ENCODE assay signal across 8 cellular contexts in the genomic region with DNA sequence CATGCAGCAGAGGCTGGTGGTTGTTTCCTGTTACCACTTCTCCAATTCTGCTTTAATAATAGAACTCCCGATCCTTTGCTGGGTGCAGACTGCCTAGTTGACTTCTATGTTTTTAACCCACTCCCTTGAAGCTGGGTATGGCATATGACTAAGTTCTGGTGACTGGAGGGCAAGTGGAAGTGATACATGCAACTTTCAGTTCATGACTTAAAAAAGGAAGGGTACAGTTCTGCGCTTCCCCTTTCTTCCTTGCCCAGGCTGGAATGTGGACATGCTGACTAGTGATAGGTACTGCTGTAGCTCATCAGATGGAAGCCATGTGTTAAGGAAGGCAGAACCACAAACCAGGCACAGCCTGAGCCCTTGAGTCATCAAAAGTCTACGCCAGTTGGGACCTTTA. TPM values are rescaled to one million over a fixed set of nuclear protein-coding genes. Genes with fewer than 3 reads are reported as not detected.
DNase-seq lines count a peak whose midpoint lies in the region; ATAC-seq and TF ChIP-seq lines count a peak whose summit lies in the region.

No MANE protein-coding gene starts in this region.

- H3K27ac ChIP-seq in transverse colon: peak overlapping the region; percentile 74 to 84 (median 76)

- no peak for TF ChIP-seq EP300 in transverse colon (IDR thresholded peaks at IDR 0.05; ENCODE audit: low read depth)

- WGBS in transverse colon (ENCODE audit: low coverage in 1 of 2), 2 donors: 53 to 62% methylated on average over 3 of the region's 3 CpGs

- intact Hi-C loops in left ventricle myocardium superior (cut with micrococcal nuclease) (no loop called here), transverse colon (cut with DNase I; ENCODE audit: low total_unique reads) (loop anchor here (10.0 kb wide), 1 partner anchor 1087 kb away; no protein-coding TSS in a partner anchor)

- no peaks in the 10 kb centered on the region for H3K27me3 ChIP-seq in transverse colon

- peak; percentile 58 to 71 for ATAC-seq in activated T-cell treated with anti-CD3 and anti-CD28 coated beads, Interleukin-2, amount 50 U/mL, for 4 hours
- ATAC-seq in left ventricle myocardium superior: peak; percentile 56

- no peaks in the 10 kb centered on the region for H3K9me3 ChIP-seq in transverse colon

- no peaks in the 10 kb centered on the region for H3K9me3 Mint-ChIP-seq in activated T-cell treated with anti-CD3 and anti-CD28 coated beads, Interleukin-2, amount 50 U/mL, for 4 hours
- H3K9me3 Mint-ChIP-seq in activated T-cell treated with anti-CD3 and anti-CD28 coated beads, Interleukin-2, amount 50 U/mL, for 24 hours: no peaks in the 10 kb centered on the region
- H3K9me3 Mint-ChIP-seq in HFFc6: peaks cover 11% of the 10 kb centered on the region

- no peak for DNase-seq in activated T-cell treated with anti-CD3 and anti-CD28 coated beads, Interleukin-2, amount 50 U/mL, for 4 hours
- DNase-seq in activated T-cell treated with anti-CD3 and anti-CD28 coated beads, Interleukin-2, amount 50 U/mL, for 24 hours: no peak
- DNase-seq in NOMO-1 treated with dmso at 0.1 percent for 144 hours (lab: John Stamatoyannopoulos, UW; ENCODE audit: unreplicated experiment) (peak; percentile 99), left ventricle myocardium superior (no peak), transverse colon (no peak), HFFc6 (no peak), NCI-H1694 (lab: John Stamatoyannopoulos, UW) (no peak)
- DNase-seq in stimulated activated CD4-positive, alpha-beta T cell treated with anti-CD3 and anti-CD28 coated beads, Interleukin-2, amount 100 ng/mL, for 24 hours: no peak

- H3K36me3 Mint-ChIP-seq in activated T-cell treated with anti-CD3 and anti-CD28 coated beads, Interleukin-2, amount 50 U/mL, for 4 hours (ENCODE audit: insufficient read depth): peaks cover 3% of the 10 kb centered on the region
- H3K36me3 Mint-ChIP-seq in activated T-cell treated with anti-CD3 and anti-CD28 coated beads, Interleukin-2, amount 50 U/mL, for 24 hours (ENCODE audit: low read depth): peaks cover under 1% of the 10 kb centered on the region
- H3K36me3 Mint-ChIP-seq in HFFc6 (ENCODE audit: low read depth): no peaks in the 10 kb centered on the region

- H3K4me3 Mint-ChIP-seq in activated T-cell treated with anti-CD3 and anti-CD28 coated beads, Interleukin-2, amount 50 U/mL, for 4 hours: no peak overlapping the region
- no peak overlapping the region for H3K4me3 Mint-ChIP-seq in activated T-cell treated with anti-CD3 and anti-CD28 coated beads, Interleukin-2, amount 50 U/mL, for 24 hours
- H3K4me3 Mint-ChIP-seq in HFFc6: no peak overlapping the region

- H3K4me1 ChIP-seq in transverse colon: peaks cover 0 to 33% (median 2%) of the 10 kb centered on the region in 4 donors

- no peak for TF ChIP-seq CTCF in transverse colon (IDR thresholded peaks at IDR 0.05)
- no peak for TF ChIP-seq CTCF in HFFc6 (IDR thresholded peaks at IDR 0.05)

- in situ Hi-C loops in transverse colon (cut with MboI; ENCODE audit: low pct_ligation_motif_present in 1 of 4, low pct_unique_long_range_greater_than_20kb in 1 of 4, low sequenced_read_pairs in 3 of 4): no loop called here

- H3K4me3 ChIP-seq in transverse colon: no peak overlapping the region

- TF ChIP-seq POLR2A in transverse colon (IDR thresholded peaks at IDR 0.05): no peak

- no peaks in the 10 kb centered on the region for H3K36me3 ChIP-seq in transverse colon

- no peak overlapping the region for H3K27ac Mint-ChIP-seq in activated T-cell treated with anti-CD3 and anti-CD28 coated beads, Interleukin-2, amount 50 U/mL, for 24 hours
- H3K27ac Mint-ChIP-seq in HFFc6: no peak overlapping the region

- H3K27me3 Mint-ChIP-seq in activated T-cell treated with anti-CD3 and anti-CD28 coated beads, Interleukin-2, amount 50 U/mL, for 4 hours (ENCODE audit: low read depth): no peaks in the 10 kb centered on the region
- H3K27me3 Mint-ChIP-seq in activated T-cell treated with anti-CD3 and anti-CD28 coated beads, Interleukin-2, amount 50 U/mL, for 24 hours: no peaks in the 10 kb centered on the region
- H3K27me3 Mint-ChIP-seq in HFFc6 (ENCODE audit: insufficient read depth): no peaks in the 10 kb centered on the region

- peaks cover 25% of the 10 kb centered on the region for H3K4me1 Mint-ChIP-seq in activated T-cell treated with anti-CD3 and anti-CD28 coated beads, Interleukin-2, amount 50 U/mL, for 4 hours (ENCODE audit: low read depth)
- peaks cover 26% of the 10 kb centered on the region for H3K4me1 Mint-ChIP-seq in activated T-cell treated with anti-CD3 and anti-CD28 coated beads, Interleukin-2, amount 50 U/mL, for 24 hours (ENCODE audit: low read depth)
- no peaks in the 10 kb centered on the region for H3K4me1 Mint-ChIP-seq in HFFc6 (ENCODE audit: low read depth)

RNA-seq across cellular contexts. Expression of a gene that starts 2.4 kb away (rescaled TPM):
- total RNA-seq in activated T-cell treated with anti-CD3 and anti-CD28 coated beads, Interleukin-2, amount 50 U/mL, for 4 hours: 1 to 10 TPM; 2.1 to 3.2 (median 2.3) TPM
- 569 TPM for total RNA-seq in left ventricle myocardium superior
- 100 to 1,000 TPM in 2 of 4 donors, 10 to 100 TPM in 2; 66.2 to 136 (median 96.5) TPM for total RNA-seq in transverse colon
- under 1 TPM; 0.23 to 0.50 (median 0.33) TPM for total RNA-seq in HFFc6 (2021; fragmentation: NEBNext Ultra II Directional; extraction: Animal tissue kit (Norgen Biotek cat#: 25700))

Comparison
In these comparisons a context has a peak if more than half of its experiments do, and no peak if none do; other contexts are left out.
1. RNA of a gene that starts 2.4 kb away (total RNA-seq): 569 TPM in left ventricle myocardium superior (single experiment) and 66.2 to 136 TPM in transverse colon; 2.1 to 3.2 TPM in activated T-cell treated with anti-CD3 and anti-CD28 coated beads, Interleukin-2, amount 50 U/mL, for 4 hours and 0.23 to 0.50 TPM in HFFc6; every median in the first group is over 10 times any median in the second.